ENCODE assay signal across 14 cellular contexts in the genomic region with DNA sequence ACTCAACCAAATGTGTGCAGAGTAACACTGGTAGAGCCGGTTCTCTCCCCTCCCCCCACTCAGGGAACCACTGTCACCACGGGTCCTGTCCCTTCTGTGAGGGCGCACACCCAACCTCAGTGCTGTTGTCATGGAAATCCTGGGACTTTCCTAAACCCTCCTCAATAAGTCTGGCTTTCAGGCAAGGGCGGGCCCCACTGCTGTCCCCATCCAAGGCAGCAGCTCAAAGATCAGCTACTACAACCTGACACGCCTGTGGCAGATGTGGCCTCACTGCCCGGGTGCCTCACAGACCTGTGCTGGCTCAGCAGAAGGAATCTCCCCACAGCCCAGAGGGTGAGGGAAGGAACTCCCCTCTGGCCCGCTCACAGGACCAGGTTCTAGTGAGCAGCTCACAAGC. TPM values are rescaled to one million over a fixed set of nuclear protein-coding genes. Genes with fewer than 3 reads are reported as not detected.
DNase-seq lines count a peak whose midpoint lies in the region; ATAC-seq lines count a peak whose summit lies in the region.
"Had no signal": no experiment of that assay in that cellular context is flagged by ENCODE, and none has a peak within 500 bp of the region (broad histone marks: within the 10 kb centered on the region; RNA-seq: fewer than 3 reads in every experiment).

No MANE protein-coding gene starts in this region.

- no peaks in the 10 kb centered on the region for H3K4me1 Mint-ChIP-seq in activated naive CD8-positive, alpha-beta T cell treated with anti-CD3 and anti-CD28 coated beads, Interleukin-2, amount 50 U/mL, for 24 hours
- no peaks in the 10 kb centered on the region for H3K4me1 Mint-ChIP-seq in activated naive CD8-positive, alpha-beta T cell treated with anti-CD3 and anti-CD28 coated beads for 36 hours
- H3K4me1 Mint-ChIP-seq in stimulated activated naive B cell treated with anti-CD40 and anti-IgM and Interleukin-4, amounts not matched to agents 10 μg/mL and 1 μg/mL and 100 μg/mL, for 72 hours: no peaks in the 10 kb centered on the region
- no peaks in the 10 kb centered on the region for H3K4me1 Mint-ChIP-seq in activated T-helper 2 cell treated with anti-CD3 and anti-CD28 coated beads, Interferon-gamma antibody, Interleukin-2, Interleukin-4, amounts not matched to agents 10 μg/mL and 5 μg/mL and 100 μg/mL, durations not matched to agents 14 hours and 24 hours and 36 hours (ENCODE audit: low read depth)
- H3K4me1 Mint-ChIP-seq: B cell, H9 had no signal

- no peaks in the 10 kb centered on the region for H3K4me1 ChIP-seq in effector memory CD4-positive, alpha-beta T cell (ENCODE audit: control insufficient read depth, insufficient read depth, low read length, poor library complexity, severe bottlenecking)
- H3K4me1 ChIP-seq: BLaER1 treated with 17β-estradiol and CSF1 and Interleukin-3, amounts not matched to agents 10 nM and 100 nM had no signal

- H3K9me3 Mint-ChIP-seq in activated naive CD8-positive, alpha-beta T cell treated with anti-CD3 and anti-CD28 coated beads, Interleukin-2, amount 50 U/mL, for 24 hours: no peaks in the 10 kb centered on the region
- no peaks in the 10 kb centered on the region for H3K9me3 Mint-ChIP-seq in activated naive CD8-positive, alpha-beta T cell treated with anti-CD3 and anti-CD28 coated beads for 36 hours
- H3K9me3 Mint-ChIP-seq in stimulated activated naive B cell treated with anti-CD40 and anti-IgM and Interleukin-4, amounts not matched to agents 10 μg/mL and 1 μg/mL and 100 μg/mL, for 72 hours: no peaks in the 10 kb centered on the region
- no peaks in the 10 kb centered on the region for H3K9me3 Mint-ChIP-seq in activated T-helper 2 cell treated with anti-CD3 and anti-CD28 coated beads, Interferon-gamma antibody, Interleukin-2, Interleukin-4, amounts not matched to agents 10 μg/mL and 5 μg/mL and 100 μg/mL, durations not matched to agents 14 hours and 24 hours and 36 hours
- H3K9me3 Mint-ChIP-seq: CD8-positive, alpha-beta T cell; H9 had no signal

- H3K36me3 ChIP-seq in effector memory CD4-positive, alpha-beta T cell (ENCODE audit: control insufficient read depth, insufficient read depth, low read length): no peaks in the 10 kb centered on the region
- H3K36me3 ChIP-seq: BLaER1 treated with 17β-estradiol and CSF1 and Interleukin-3, amounts not matched to agents 10 nM and 100 nM had no signal

- H3K27me3 ChIP-seq in effector memory CD4-positive, alpha-beta T cell (replicated peaks; ENCODE audit: control insufficient read depth, insufficient read depth, low read length, poor library complexity, severe bottlenecking): no peaks in the 10 kb centered on the region
- H3K27me3 ChIP-seq: BLaER1 treated with 17β-estradiol and CSF1 and Interleukin-3, amounts not matched to agents 10 nM and 100 nM had no signal

- H3K4me3 Mint-ChIP-seq in activated naive CD8-positive, alpha-beta T cell treated with anti-CD3 and anti-CD28 coated beads, Interleukin-2, amount 50 U/mL, for 24 hours: no peak overlapping the region
- no peak overlapping the region for H3K4me3 Mint-ChIP-seq in activated naive CD8-positive, alpha-beta T cell treated with anti-CD3 and anti-CD28 coated beads for 36 hours
- H3K4me3 Mint-ChIP-seq in stimulated activated naive B cell treated with anti-CD40 and anti-IgM and Interleukin-4, amounts not matched to agents 10 μg/mL and 1 μg/mL and 100 μg/mL, for 72 hours: no peak overlapping the region
- no peak overlapping the region for H3K4me3 Mint-ChIP-seq in activated T-helper 2 cell treated with anti-CD3 and anti-CD28 coated beads, Interferon-gamma antibody, Interleukin-2, Interleukin-4, amounts not matched to agents 10 μg/mL and 5 μg/mL and 100 μg/mL, durations not matched to agents 14 hours and 24 hours and 36 hours (ENCODE audit: low read depth)
- H3K4me3 Mint-ChIP-seq: B cell; CD8-positive, alpha-beta T cell; H9 had no signal

- no peaks in the 10 kb centered on the region for H3K9me3 ChIP-seq in effector memory CD4-positive, alpha-beta T cell (ENCODE audit: control insufficient read depth, low read length)
- H3K9me3 ChIP-seq: BLaER1 treated with 17β-estradiol and CSF1 and Interleukin-3, amounts not matched to agents 10 nM and 100 nM had no signal

- H3K27ac Mint-ChIP-seq in activated naive CD8-positive, alpha-beta T cell treated with anti-CD3 and anti-CD28 coated beads, Interleukin-2, amount 50 U/mL, for 24 hours: no peak overlapping the region
- no peak overlapping the region for H3K27ac Mint-ChIP-seq in activated naive CD8-positive, alpha-beta T cell treated with anti-CD3 and anti-CD28 coated beads for 36 hours
- no peak overlapping the region for H3K27ac Mint-ChIP-seq in stimulated activated naive B cell treated with anti-CD40 and anti-IgM and Interleukin-4, amounts not matched to agents 10 μg/mL and 1 μg/mL and 100 μg/mL, for 72 hours
- no peak overlapping the region for H3K27ac Mint-ChIP-seq in activated T-helper 2 cell treated with anti-CD3 and anti-CD28 coated beads, Interferon-gamma antibody, Interleukin-2, Interleukin-4, amounts not matched to agents 10 μg/mL and 5 μg/mL and 100 μg/mL, durations not matched to agents 14 hours and 24 hours and 36 hours
- H3K27ac Mint-ChIP-seq: B cell; CD8-positive, alpha-beta T cell; H9 had no signal

- peak; percentile 58 for ATAC-seq in activated naive CD8-positive, alpha-beta T cell treated with anti-CD3 and anti-CD28 coated beads, Interleukin-2, amount 50 U/mL, for 24 hours
- peak; percentile 33 for ATAC-seq in esophagus mucosa
- peak; percentile 12 to 49 for ATAC-seq in stimulated activated naive B cell treated with anti-CD40 and anti-IgM and Interleukin-4, amounts not matched to agents 10 μg/mL and 1 μg/mL and 100 μg/mL, for 72 hours (replicated peaks)
- no peak for ATAC-seq in HG03460 (IDR thresholded peaks at IDR 0.05; ENCODE audit: unreplicated experiment)
- ATAC-seq: CD8-positive, alpha-beta T cell had no signal

- intact Hi-C loops in activated T-helper 2 cell treated with anti-CD3 and anti-CD28 coated beads, Interferon-gamma antibody, Interleukin-2, Interleukin-4, amounts not matched to agents 10 μg/mL and 5 μg/mL and 100 μg/mL, durations not matched to agents 14 hours and 24 hours and 36 hours (cut with micrococcal nuclease): no loop called here

- no peaks in the 10 kb centered on the region for H3K36me3 Mint-ChIP-seq in activated naive CD8-positive, alpha-beta T cell treated with anti-CD3 and anti-CD28 coated beads, Interleukin-2, amount 50 U/mL, for 24 hours (ENCODE audit: low read depth)
- H3K36me3 Mint-ChIP-seq in activated naive CD8-positive, alpha-beta T cell treated with anti-CD3 and anti-CD28 coated beads for 36 hours: no peaks in the 10 kb centered on the region
- no peaks in the 10 kb centered on the region for H3K36me3 Mint-ChIP-seq in stimulated activated naive B cell treated with anti-CD40 and anti-IgM and Interleukin-4, amounts not matched to agents 10 μg/mL and 1 μg/mL and 100 μg/mL, for 72 hours
- no peaks in the 10 kb centered on the region for H3K36me3 Mint-ChIP-seq in activated T-helper 2 cell treated with anti-CD3 and anti-CD28 coated beads, Interferon-gamma antibody, Interleukin-2, Interleukin-4, amounts not matched to agents 10 μg/mL and 5 μg/mL and 100 μg/mL, durations not matched to agents 14 hours and 24 hours and 36 hours (ENCODE audit: low read depth)
- H3K36me3 Mint-ChIP-seq: CD8-positive, alpha-beta T cell had no signal

- DNase-seq in activated naive CD8-positive, alpha-beta T cell treated with anti-CD3 and anti-CD28 coated beads, Interleukin-2, amount 50 U/mL, for 24 hours: no peak
- DNase-seq in activated naive CD8-positive, alpha-beta T cell treated with anti-CD3 and anti-CD28 coated beads for 36 hours: no peak
- no peak for DNase-seq in stimulated activated naive B cell treated with anti-CD40 and anti-IgM and Interleukin-4, amounts not matched to agents 10 μg/mL and 1 μg/mL and 100 μg/mL, for 72 hours
- DNase-seq in activated T-helper 2 cell treated with anti-CD3 and anti-CD28 coated beads, Interferon-gamma antibody, Interleukin-2, Interleukin-4, amounts not matched to agents 10 μg/mL and 5 μg/mL and 100 μg/mL, durations not matched to agents 14 hours and 24 hours and 36 hours (ENCODE audit: low spot score): no peak
- no peak for DNase-seq in effector memory CD4-positive, alpha-beta T cell
- DNase-seq: Calu3; CD8-positive, alpha-beta T cell; DMS79 treated with DMSO at 0.1 percent for 48 hours; GF-D8; H9 had no signal

- no peak overlapping the region for H3K27ac ChIP-seq in effector memory CD4-positive, alpha-beta T cell (ENCODE audit: insufficient read depth, low read length, poor library complexity, severe bottlenecking)
- H3K27ac ChIP-seq: BLaER1 treated with 17β-estradiol and CSF1 and Interleukin-3, amounts not matched to agents 10 nM and 100 nM had no signal

- no peaks in the 10 kb centered on the region for H3K27me3 Mint-ChIP-seq in activated naive CD8-positive, alpha-beta T cell treated with anti-CD3 and anti-CD28 coated beads, Interleukin-2, amount 50 U/mL, for 24 hours
- no peaks in the 10 kb centered on the region for H3K27me3 Mint-ChIP-seq in activated naive CD8-positive, alpha-beta T cell treated with anti-CD3 and anti-CD28 coated beads for 36 hours
- H3K27me3 Mint-ChIP-seq in stimulated activated naive B cell treated with anti-CD40 and anti-IgM and Interleukin-4, amounts not matched to agents 10 μg/mL and 1 μg/mL and 100 μg/mL, for 72 hours: no peaks in the 10 kb centered on the region
- H3K27me3 Mint-ChIP-seq in activated T-helper 2 cell treated with anti-CD3 and anti-CD28 coated beads, Interferon-gamma antibody, Interleukin-2, Interleukin-4, amounts not matched to agents 10 μg/mL and 5 μg/mL and 100 μg/mL, durations not matched to agents 14 hours and 24 hours and 36 hours (ENCODE audit: low read depth): no peaks in the 10 kb centered on the region
- H3K27me3 Mint-ChIP-seq: B cell had no signal

- no peak overlapping the region for H3K4me3 ChIP-seq in effector memory CD4-positive, alpha-beta T cell (ENCODE audit: insufficient read depth, low read depth, low read length, poor library complexity, severe bottlenecking)
- H3K4me3 ChIP-seq: BLaER1 treated with 17β-estradiol and CSF1 and Interleukin-3, amounts not matched to agents 10 nM and 100 nM had no signal

RNA-seq across cellular contexts. Expression of a gene that starts 2.2 kb away (rescaled TPM):
- total RNA-seq in activated naive CD8-positive, alpha-beta T cell treated with anti-CD3 and anti-CD28 coated beads for 36 hours: not detected
- total RNA-seq in esophagus mucosa: 4.5 TPM
- total RNA-seq in activated T-helper 2 cell treated with anti-CD3 and anti-CD28 coated beads, Interferon-gamma antibody, Interleukin-2, Interleukin-4, amounts not matched to agents 10 μg/mL and 5 μg/mL and 100 μg/mL, durations not matched to agents 14 hours and 24 hours and 36 hours: 0.50 and 0.94 TPM in 2 replicates
- total RNA-seq: B cell; CD8-positive, alpha-beta T cell had no signal

RNA-seq across cellular contexts. Expression of a gene that starts 27.8 kb away (rescaled TPM):
- 1 to 10 TPM in 1 of 2 experiments, under 1 TPM in 1; 0.68 to 2.1 TPM for total RNA-seq in activated naive CD8-positive, alpha-beta T cell treated with anti-CD3 and anti-CD28 coated beads for 36 hours
- total RNA-seq in esophagus mucosa: 1.6 TPM
- 0.87 and 1.2 TPM in 2 replicates for total RNA-seq in activated T-helper 2 cell treated with anti-CD3 and anti-CD28 coated beads, Interferon-gamma antibody, Interleukin-2, Interleukin-4, amounts not matched to agents 10 μg/mL and 5 μg/mL and 100 μg/mL, durations not matched to agents 14 hours and 24 hours and 36 hours
